14 cellular contexts compared by ENCODE assay signal in genomic region chr17:33949100-33949499, GRCh38.
DNase-seq lines count a peak whose midpoint lies in the region; ATAC-seq and TF ChIP-seq lines count a peak whose summit lies in the region.
"Had no signal": no experiment of that assay in that cellular context is flagged by ENCODE, and none has a peak within 500 bp of the region (broad histone marks: within the 10 kb centered on the region; RNA-seq: fewer than 3 reads in every experiment).

No MANE protein-coding gene starts in this region.

- DNase-seq in AG08395 (ENCODE audit: low spot score) = peak; percentile 19
- no peak for DNase-seq in PC-3
- peak; percentile 81 for DNase-seq in iPS-NIHi7 (ENCODE audit: extremely low spot score)
- DNase-seq in activated effector memory CD4-positive, alpha-beta T cell treated with anti-CD3 and anti-CD28 coated beads, Interleukin-2, amount 50 U/mL, for 16 hours = no peak
- no peak for DNase-seq in G401 (ENCODE audit: low spot score)
- DNase-seq: activated CD4-positive, CD25-positive, alpha-beta regulatory T cell; CD4-positive, alpha-beta T cell; left cardiac atrium; NCI-H187 treated with DMSO at 0.1 percent for 48 hours; ovary had no signal

- no peaks in the 10 kb centered on the region for H3K9me2 ChIP-seq in PC-3 (replicated peaks; ENCODE audit: low read length)

- H3K79me2 ChIP-seq in PC-3 (ENCODE audit: low read length) = no peaks in the 10 kb centered on the region

- POLR2A ChIA-PET in PC-3 (lab: Charles Lee; ENCODE audit: unreplicated experiment) = no interaction called here

- CTCF ChIA-PET in PC-3 (lab: Charles Lee) = no interaction called here

- in situ Hi-C loops in G401 (cut with HindIII; ENCODE audit: low sequenced_read_pairs) = no loop called here

- intact Hi-C loops in PC-3 (cut with micrococcal nuclease) = no loop called here

- no peaks in the 10 kb centered on the region for H3K4me1 ChIP-seq in PC-3 (ENCODE audit: insufficient read depth, low read length)

- no peaks in the 10 kb centered on the region for H3K27me3 ChIP-seq in PC-3 (ENCODE audit: low read length)
- H3K27me3 ChIP-seq: ovary had no signal

- TF ChIP-seq CTCF in GM12875 (IDR thresholded peaks at IDR 0.05; ENCODE audit: borderline replicate concordance, insufficient read depth, low read depth, low read length) (peak; percentile 42; the same call in 1 of the 2 replicates), PC-3 (conservative IDR thresholded peaks at IDR 0.05; ENCODE audit: low read depth, low read length) (0 out of 2 replicates have a peak, but pooled peaks have one; percentile 17)

- no peaks in the 10 kb centered on the region for H3F3A ChIP-seq in PC-3 (ENCODE audit: low read length, unreplicated experiment)

- no peak overlapping the region for H2AFZ ChIP-seq in PC-3 (ENCODE audit: low read length)

- no peak overlapping the region for H3K9ac ChIP-seq in PC-3 (ENCODE audit: low read length)

- no peaks in the 10 kb centered on the region for H3K36me3 ChIP-seq in PC-3 (ENCODE audit: low read depth, low read length)
- H3K36me3 ChIP-seq: ovary had no signal

- no TSS peak for BruUV-seq in PC-3 (replicated peaks; lab: Mats Ljungman, UMichigan)

- H3K4me2 ChIP-seq in PC-3 (ENCODE audit: low read length) = no peak overlapping the region

- ATAC-seq in PC-3 = no peak
- ATAC-seq in GM18517 (IDR thresholded peaks at IDR 0.05; ENCODE audit: unreplicated experiment) = no peak
- no peak for ATAC-seq in GM21576 (IDR thresholded peaks at IDR 0.05; ENCODE audit: unreplicated experiment)
- ATAC-seq: left cardiac atrium, Right ventricle myocardium inferior had no signal

- H3K4me3 ChIP-seq in GM12875 (ENCODE audit: low read depth, low read length) (no peak overlapping the region), PC-3 (ENCODE audit: low read length) (no peak overlapping the region)
- H3K4me3 ChIP-seq: ovary had no signal

- H3K27ac ChIP-seq in PC-3 (ENCODE audit: low read length) = no peak overlapping the region
- H3K27ac ChIP-seq: ovary had no signal

- no peaks in the 10 kb centered on the region for H4K20me1 ChIP-seq in PC-3 (ENCODE audit: low read length)

- no peaks in the 10 kb centered on the region for H3K9me3 ChIP-seq in PC-3 (ENCODE audit: low read length)
- H3K9me3 ChIP-seq: ovary had no signal

Comparison
In these comparisons a context has a peak if more than half of its experiments do, and no peak if none do; other contexts are left out.
1. DNase-seq: peak in AG08395 (single experiment) and iPS-NIHi7 (single experiment); none in PC-3 (single experiment), activated effector memory CD4-positive, alpha-beta T cell treated with anti-CD3 and anti-CD28 coated beads, Interleukin-2, amount 50 U/mL, for 16 hours (single experiment) and G401 (single experiment).